In genomic region chr2:37623971-37624897, GRCh38 we compare ENCODE assay signal across 8 cellular contexts. TPM values are rescaled to one million over a fixed set of nuclear protein-coding genes. Genes with fewer than 3 reads are reported as not detected.
A peak's percentile ranks its signal among the peaks of the same experiment; 100 is the strongest.
DNase-seq lines count a peak whose midpoint lies in the region; ATAC-seq and FAIRE-seq lines count a peak whose summit lies in the region.

No MANE protein-coding gene starts in this region.

- H3K27ac Mint-ChIP-seq in effector memory CD8-positive, alpha-beta T cell, result peak overlapping the region; percentile 84 to 91

- ATAC-seq in GM18508 (IDR thresholded peaks at IDR 0.05; ENCODE audit: insufficient read depth, unreplicated experiment) (peak; percentile 83), GM21526 (IDR thresholded peaks at IDR 0.05; ENCODE audit: low FRiP score, unreplicated experiment) (peak; percentile 67)
- ATAC-seq in effector memory CD8-positive, alpha-beta T cell (replicated peaks), result peak; percentile 64

- peak; percentile 80 for DNase-seq in HT1080 (ENCODE audit: low read depth)
- peak; percentile 24 to 27 (median 26) for DNase-seq in effector memory CD8-positive, alpha-beta T cell
- DNase-seq in urothelium cell line (ENCODE audit: low spot score), result no peak
- no peak for DNase-seq in effector CD4-positive, alpha-beta T cell
- DNase-seq in NCI-H226, result no peak
- DNase-seq in effector CD8-positive, alpha-beta T cell (lab: John Stamatoyannopoulos, UW), result no peak

- H3K4me1 Mint-ChIP-seq in effector memory CD8-positive, alpha-beta T cell (ENCODE audit: low read depth in 2 of 2), result peaks cover 63 to 71% of the 10 kb centered on the region in 2 donors

- no peaks in the 10 kb centered on the region for H3K27me3 Mint-ChIP-seq in effector memory CD8-positive, alpha-beta T cell

- H3K4me3 Mint-ChIP-seq in effector memory CD8-positive, alpha-beta T cell, result peak overlapping the region; percentile 62 to 69

- no peaks in the 10 kb centered on the region for H3K9me3 Mint-ChIP-seq in effector memory CD8-positive, alpha-beta T cell

- FAIRE-seq in urothelium cell line (lab: Jason Lieb, UNC), result no peak

- peaks cover 18% of the 10 kb centered on the region for H3K36me3 Mint-ChIP-seq in effector memory CD8-positive, alpha-beta T cell (ENCODE audit: insufficient read depth)

RNA-seq across cellular contexts. Expression of gene CDC42EP3, which starts 47.2 kb away (rescaled TPM):
- total RNA-seq in HT1080 (2014; rRNA removed; shearing (Covaris generic)), result 93.8 and 101 TPM in 2 replicates
- polyA plus RNA-seq in HT1080 (2015; cell fraction: cytosol; rRNA removed), result 146 and 155 TPM in 2 replicates
- 96.6 and 109 TPM in 2 replicates for polyA plus RNA-seq in HT1080 (2015; cell fraction: nucleus; rRNA removed)

Comparison
In these comparisons a context has a peak if more than half of its experiments do, and no peak if none do; other contexts are left out.
1. DNase-seq: peak in HT1080 (single experiment) and effector memory CD8-positive, alpha-beta T cell (3 of 3); none in urothelium cell line (single experiment), effector CD4-positive, alpha-beta T cell (single experiment), NCI-H226 (single experiment) and effector CD8-positive, alpha-beta T cell (single experiment).
2. Peak in every context shown above with its lines, with median percentiles within 50 percentile points of each other: ATAC-seq.